In the genomic region with DNA sequence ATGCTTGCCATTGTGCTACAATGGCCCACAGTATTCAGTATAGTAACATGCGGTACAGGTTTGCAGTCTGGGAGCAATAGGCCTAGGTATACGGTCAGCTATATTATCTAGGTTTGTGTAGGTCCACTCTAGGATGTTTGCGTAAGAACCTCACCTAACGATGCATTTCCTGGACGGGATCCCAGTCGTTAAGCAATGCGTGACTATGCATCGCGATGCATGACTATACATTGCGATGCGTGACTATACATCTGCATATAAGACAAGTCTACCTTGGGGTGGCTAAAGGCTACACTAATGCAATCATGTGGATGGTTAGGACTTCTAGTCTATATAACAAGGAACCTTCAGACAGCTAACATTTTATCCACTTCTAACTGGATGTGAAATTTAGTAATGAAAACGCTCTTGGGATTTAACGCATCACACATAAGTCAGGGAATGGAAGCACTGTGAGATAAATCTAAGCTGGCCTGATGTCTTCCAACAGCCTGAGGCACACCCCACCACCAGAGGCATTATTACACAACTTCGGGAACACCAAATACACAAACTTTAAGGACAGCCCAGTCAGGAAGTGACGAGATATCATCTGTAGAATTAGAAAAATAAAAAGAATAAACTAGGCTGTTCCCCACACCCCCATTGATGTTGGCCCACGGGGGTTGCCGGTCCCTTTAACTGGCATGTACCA, we compare ENCODE assay signal across 30 cellular contexts. TPM values are rescaled to one million over a fixed set of nuclear protein-coding genes. Genes with fewer than 3 reads are reported as not detected.
DNase-seq lines count a peak whose midpoint lies in the region; ATAC-seq and TF ChIP-seq lines count a peak whose summit lies in the region.
"Had no signal": no experiment of that assay in that cellular context is flagged by ENCODE, and none has a peak within 500 bp of the region (broad histone marks: within the 10 kb centered on the region; RNA-seq: fewer than 3 reads in every experiment).

No MANE protein-coding gene starts in this region.

- peaks cover 28% of the 10 kb centered on the region for H3K79me1 ChIP-seq in trophoblast cell (ENCODE audit: low read length)

- H3K4me3 ChIP-seq in trophoblast cell (ENCODE audit: low read depth, low read length) (no peak overlapping the region), MG63 (no peak overlapping the region)
- H3K4me3 ChIP-seq in naive thymus-derived CD4-positive, alpha-beta T cell (ENCODE audit: low read length), result no peak overlapping the region
- H3K4me3 ChIP-seq: HAP-1 had no signal

- DNase-seq in NCI-H748 (lab: John Stamatoyannopoulos, UW; ENCODE audit: unreplicated experiment), result peak; percentile 31
- no peak for DNase-seq in NCI-H748 treated with DMSO at 0.1 percent for 48 hours (lab: John Stamatoyannopoulos, UW)
- peak; percentile 28 for DNase-seq in NCI-H510A treated with DMSO at 0.1 percent for 48 hours (lab: John Stamatoyannopoulos, UW)
- peak; percentile 37 for DNase-seq in fibroblast of gingiva (ENCODE audit: low read depth)
- DNase-seq in trophoblast cell, result peak in 1 of 2 donors; percentile 61
- DNase-seq in naive thymus-derived CD4-positive, alpha-beta T cell, result no peak
- DNase-seq in MG63, result no peak
- DNase-seq: 8988T; activated CD4-positive, alpha-beta T cell treated with anti-CD3 and anti-CD28 coated beads for 36 hours; activated CD8-positive, alpha-beta memory T cell treated with anti-CD3 and anti-CD28 coated beads for 24 hours; activated gamma-delta T cell; activated naive CD8-positive, alpha-beta T cell treated with anti-CD3 and anti-CD28 coated beads, Interleukin-2, amount 10 ng/mL, durations not matched to agents 7 days and 5 days; activated T-cell treated with anti-CD3 and anti-CD28 coated beads, Interleukin-2, amount 50 U/mL, for 1 hour; caudate nucleus; CD4-positive, alpha-beta memory T cell; cortex of kidney; effector memory CD8-positive, alpha-beta T cell; hypothalamus; immature natural killer cell; Karpas-422; natural killer cell; NCI-H187; NCI-H774; occipital lobe; RPMI8226; small intestine; stimulated activated naive CD8-positive, alpha-beta T cell treated with anti-CD3 and anti-CD28 coated beads, Interleukin-15, amount 100 ng/mL, for 72 hours had no signal

- H3K36me3 ChIP-seq in trophoblast cell (ENCODE audit: control insufficient read depth in 1 of 2, insufficient read depth in 2 of 2, low read length in 2 of 2) (peaks cover 8 to 22% of the 10 kb centered on the region in 2 experiments), MG63 (peaks cover 28% of the 10 kb centered on the region)
- peaks cover 0 to 11% (median 0%) of the 10 kb centered on the region in 3 experiments for H3K36me3 ChIP-seq in naive thymus-derived CD4-positive, alpha-beta T cell (ENCODE audit: control insufficient read depth in 2 of 3, insufficient read depth in 3 of 3, low read length in 3 of 3)
- H3K36me3 ChIP-seq: HAP-1 had no signal

- H3K9me3 ChIP-seq in trophoblast cell (ENCODE audit: insufficient read depth, low read depth, low read length) (no peaks in the 10 kb centered on the region), MG63 (no peaks in the 10 kb centered on the region)
- H3K9me3 ChIP-seq in naive thymus-derived CD4-positive, alpha-beta T cell (ENCODE audit: control insufficient read depth in 2 of 3, low read length in 3 of 3), result no peaks in the 10 kb centered on the region
- H3K9me3 ChIP-seq: HAP-1 had no signal

- H4K91ac ChIP-seq in trophoblast cell (ENCODE audit: low read depth, low read length), result peak overlapping the region; percentile 9

- H3K18ac ChIP-seq in trophoblast cell (ENCODE audit: low read length), result no peak overlapping the region

- intact Hi-C loops in naive thymus-derived CD4-positive, alpha-beta T cell (cut with micrococcal nuclease), result no loop called here

- no CpG with 5 or more reads among the region's 17 CpGs for WGBS in trophoblast cell (ENCODE audit: extremely low coverage, insufficient coverage, insufficient read length)

- no peak overlapping the region for H3K23ac ChIP-seq in trophoblast cell (ENCODE audit: low read length)

- H2BK120ac ChIP-seq in trophoblast cell (ENCODE audit: insufficient read depth, low read length, poor library complexity), result no peak overlapping the region

- H3K27me3 ChIP-seq in trophoblast cell (ENCODE audit: insufficient read depth, low read length), result no peaks in the 10 kb centered on the region
- H3K27me3 ChIP-seq in naive thymus-derived CD4-positive, alpha-beta T cell (ENCODE audit: control insufficient read depth in 2 of 2, insufficient read depth in 2 of 2, low read length in 2 of 2), result no peaks in the 10 kb centered on the region
- H3K27me3 ChIP-seq in MG63, result no peaks in the 10 kb centered on the region

- H4K12ac ChIP-seq in trophoblast cell (ENCODE audit: low read depth, low read length), result no peak overlapping the region

- no peak overlapping the region for H3K27ac Mint-ChIP-seq in naive thymus-derived CD4-positive, alpha-beta T cell
- H3K27ac Mint-ChIP-seq: activated CD4-positive, alpha-beta T cell treated with anti-CD3 and anti-CD28 coated beads for 36 hours; activated naive CD8-positive, alpha-beta T cell treated with anti-CD3 and anti-CD28 coated beads, Interleukin-2, amount 10 ng/mL, durations not matched to agents 7 days and 5 days; immature natural killer cell; mesothelial cell of epicardium; natural killer cell had no signal

- no peak overlapping the region for H3K4me3 Mint-ChIP-seq in naive thymus-derived CD4-positive, alpha-beta T cell
- H3K4me3 Mint-ChIP-seq: activated CD4-positive, alpha-beta T cell treated with anti-CD3 and anti-CD28 coated beads for 36 hours; activated naive CD8-positive, alpha-beta T cell treated with anti-CD3 and anti-CD28 coated beads, Interleukin-2, amount 10 ng/mL, durations not matched to agents 7 days and 5 days; effector memory CD8-positive, alpha-beta T cell; immature natural killer cell; mesothelial cell of epicardium; natural killer cell; stimulated activated naive CD8-positive, alpha-beta T cell treated with anti-CD3 and anti-CD28 coated beads, Interleukin-15, amount 100 ng/mL, for 72 hours had no signal

- H2BK5ac ChIP-seq in trophoblast cell (ENCODE audit: low read depth, low read length, poor library complexity), result no peak overlapping the region

- H3K14ac ChIP-seq in trophoblast cell (ENCODE audit: low read length), result no peak overlapping the region

- H3K27ac ChIP-seq in trophoblast cell (ENCODE audit: low read depth, low read length), result peak overlapping the region; percentile 52
- H3K27ac ChIP-seq in naive thymus-derived CD4-positive, alpha-beta T cell (ENCODE audit: low read depth, low read length), result no peak overlapping the region

- H2AK5ac ChIP-seq in trophoblast cell (ENCODE audit: low read length), result no peak overlapping the region

- POLR2A ChIA-PET in naive thymus-derived CD4-positive, alpha-beta T cell (lab: Charles Lee), result no interaction called here

- CTCF ChIA-PET in naive thymus-derived CD4-positive, alpha-beta T cell (lab: Charles Lee), result interaction anchor here (0.5 kb wide), 1 partner anchor 226 kb away, joined by 6 read pairs; no protein-coding TSS in a partner anchor

- H3K79me2 ChIP-seq in trophoblast cell (ENCODE audit: control insufficient read depth, insufficient read depth, low read length, poor library complexity), result peaks cover 34% of the 10 kb centered on the region

- peaks cover 20 to 21% of the 10 kb centered on the region in 2 experiments for H3K4me1 ChIP-seq in trophoblast cell (ENCODE audit: control insufficient read depth in 1 of 2, insufficient read depth in 2 of 2, low read length in 2 of 2)
- peaks cover 0 to 7% of the 10 kb centered on the region in 2 donors for H3K4me1 ChIP-seq in naive thymus-derived CD4-positive, alpha-beta T cell (ENCODE audit: control insufficient read depth in 2 of 2, insufficient read depth in 2 of 2, low read length in 2 of 2)
- H3K4me1 ChIP-seq: HAP-1 had no signal

- H4K8ac ChIP-seq in trophoblast cell (ENCODE audit: low read depth, low read length), result no peak overlapping the region

- no peak overlapping the region for H3K4me2 ChIP-seq in trophoblast cell (ENCODE audit: low read length)

- H2BK12ac ChIP-seq in trophoblast cell (ENCODE audit: low read length), result no peak overlapping the region

- no peaks in the 10 kb centered on the region for H3K27me3 Mint-ChIP-seq in naive thymus-derived CD4-positive, alpha-beta T cell
- H3K27me3 Mint-ChIP-seq: activated CD4-positive, alpha-beta T cell treated with anti-CD3 and anti-CD28 coated beads for 36 hours; activated naive CD8-positive, alpha-beta T cell treated with anti-CD3 and anti-CD28 coated beads, Interleukin-2, amount 10 ng/mL, durations not matched to agents 7 days and 5 days; CD4-positive, alpha-beta memory T cell; effector memory CD8-positive, alpha-beta T cell; stimulated activated naive CD8-positive, alpha-beta T cell treated with anti-CD3 and anti-CD28 coated beads, Interleukin-15, amount 100 ng/mL, for 72 hours had no signal

- H3K9me3 Mint-ChIP-seq in naive thymus-derived CD4-positive, alpha-beta T cell, result no peaks in the 10 kb centered on the region
- H3K9me3 Mint-ChIP-seq: activated naive CD8-positive, alpha-beta T cell treated with anti-CD3 and anti-CD28 coated beads, Interleukin-2, amount 10 ng/mL, durations not matched to agents 7 days and 5 days; effector memory CD8-positive, alpha-beta T cell; immature natural killer cell; natural killer cell; stimulated activated naive CD8-positive, alpha-beta T cell treated with anti-CD3 and anti-CD28 coated beads, Interleukin-15, amount 100 ng/mL, for 72 hours had no signal

- H3K4ac ChIP-seq in trophoblast cell (ENCODE audit: low read depth, low read length), result peak overlapping the region; percentile 41

- peaks cover 13 to 59% (median 20%) of the 10 kb centered on the region in 5 donors for H3K36me3 Mint-ChIP-seq in naive thymus-derived CD4-positive, alpha-beta T cell

- H3K9ac ChIP-seq in trophoblast cell (ENCODE audit: low read length), result no peak overlapping the region

- H3K4me1 Mint-ChIP-seq in naive thymus-derived CD4-positive, alpha-beta T cell, result peaks cover 24 to 49% (median 28%) of the 10 kb centered on the region in 7 donors

- ATAC-seq in naive thymus-derived CD4-positive, alpha-beta T cell, result no peak
- ATAC-seq in SK-N-SH treated with all-trans-retinoic acid at 6 μM for 48 hours, result no peak
- ATAC-seq: activated CD4-positive, alpha-beta T cell treated with anti-CD3 and anti-CD28 coated beads for 36 hours; effector memory CD8-positive, alpha-beta T cell; natural killer cell; stimulated activated naive CD8-positive, alpha-beta T cell treated with anti-CD3 and anti-CD28 coated beads, Interleukin-15, amount 100 ng/mL, for 72 hours had no signal

- H2AFZ ChIP-seq in trophoblast cell (ENCODE audit: insufficient read depth, low read length, poor library complexity), result no peak overlapping the region

TF ChIP-seq in SK-N-SH treated with all-trans-retinoic acid at 6 μM for 48 hours, 23 proteins besides CTCF, POLR2A, EP300 and RAD21:
- no peak for TF ChIP-seq ZC3H10 (CRISPR knock-in tag; IDR thresholded peaks at IDR 0.05)

RNA-seq across cellular contexts. Expression of a gene that starts 9.2 kb away (rescaled TPM):
- 166 and 173 TPM in 2 replicates for polyA plus RNA-seq in trophoblast cell (2013)
- 10 to 100 TPM; 18.1 to 25.7 (median 21.0) TPM for total RNA-seq in naive thymus-derived CD4-positive, alpha-beta T cell
- 1 to 10 TPM; 4.2 to 9.2 TPM for polyA plus RNA-seq in naive thymus-derived CD4-positive, alpha-beta T cell
- 23.1 and 49.1 TPM in 2 replicates for total RNA-seq in MG63 (2014; rRNA removed; shearing (Covaris generic); ENCODE audit: low replicate concordance)

Comparison
In these comparisons a context has a peak if more than half of its experiments do, and no peak if none do; other contexts are left out.
1. DNase-seq: peak in NCI-H748 (single experiment), NCI-H510A treated with DMSO at 0.1 percent for 48 hours (single experiment) and fibroblast of gingiva (single experiment); none in NCI-H748 treated with DMSO at 0.1 percent for 48 hours (single experiment), naive thymus-derived CD4-positive, alpha-beta T cell (0 of 9) and MG63 (single experiment).